1 cellular context compared by ENCODE assay signal in genomic region chr11:132347156-132348090, GRCh38.
TF ChIP-seq lines count a peak whose summit lies in the region.

No MANE protein-coding gene starts in this region.

TF ChIP-seq in GM23338, 12 proteins besides CTCF, POLR2A, EP300 and RAD21 (continued from another document):
- TF ChIP-seq ZNF462 (CRISPR knock-in tag; IDR thresholded peaks at IDR 0.05) (no peak), EZH2 (IDR thresholded peaks at IDR 0.05; ENCODE audit: low read depth, unreplicated experiment) (no peak), ZNF331 (CRISPR knock-in tag; IDR thresholded peaks at IDR 0.05; ENCODE audit: low read depth) (no peak), JUNB (IDR thresholded peaks at IDR 0.05; ENCODE audit: unreplicated experiment) (no peak)
